Comparison of ENCODE assay signal across 8 cellular contexts in the genomic region with DNA sequence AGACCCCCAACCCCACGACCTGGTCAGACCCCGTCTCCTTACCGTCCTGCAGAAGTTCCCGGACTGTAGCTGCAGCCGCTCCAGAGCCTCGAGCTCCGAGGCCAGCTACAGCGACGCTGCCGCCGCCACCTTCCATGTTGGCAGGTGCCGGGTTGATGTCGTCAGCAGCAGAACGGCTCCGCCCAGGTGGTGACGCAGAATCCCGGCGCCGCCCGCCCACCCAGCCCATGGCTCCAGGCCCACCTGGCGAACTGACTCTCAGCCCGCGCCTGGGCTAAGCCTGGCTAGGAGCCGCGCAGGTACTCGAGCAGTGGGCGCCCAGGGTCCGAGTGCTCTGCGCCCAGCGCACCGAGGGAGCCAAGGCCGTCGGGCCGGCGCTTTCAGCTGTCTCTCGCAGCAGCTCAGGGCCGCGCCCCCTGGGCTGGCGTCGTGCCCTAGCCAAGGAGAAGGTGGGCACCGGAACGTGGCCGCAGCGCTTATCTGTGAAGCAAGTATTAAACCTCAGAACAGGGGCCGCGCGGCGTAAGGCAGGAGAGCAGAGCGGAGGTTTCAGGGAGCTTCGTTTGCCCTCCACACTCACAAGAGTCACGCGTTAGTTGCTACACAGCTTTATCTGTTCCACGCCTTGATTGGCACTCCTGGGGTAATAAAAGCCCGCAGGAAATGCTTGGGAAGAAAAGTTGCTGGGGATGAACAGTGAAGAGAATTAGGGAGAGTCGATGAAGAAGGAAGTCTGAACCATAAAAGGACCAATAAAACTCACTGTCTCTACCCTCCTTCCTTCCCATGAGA. TPM values are rescaled to one million over a fixed set of nuclear protein-coding genes. Genes with fewer than 3 reads are reported as not detected.
DNase-seq lines count a peak whose midpoint lies in the region; ATAC-seq lines count a peak whose summit lies in the region.

A gene (minus strand): TSS at position 160 of the 792 bp plus-strand sequence. CDS start 24 bp downstream, at position 136.
A gene with protein sequence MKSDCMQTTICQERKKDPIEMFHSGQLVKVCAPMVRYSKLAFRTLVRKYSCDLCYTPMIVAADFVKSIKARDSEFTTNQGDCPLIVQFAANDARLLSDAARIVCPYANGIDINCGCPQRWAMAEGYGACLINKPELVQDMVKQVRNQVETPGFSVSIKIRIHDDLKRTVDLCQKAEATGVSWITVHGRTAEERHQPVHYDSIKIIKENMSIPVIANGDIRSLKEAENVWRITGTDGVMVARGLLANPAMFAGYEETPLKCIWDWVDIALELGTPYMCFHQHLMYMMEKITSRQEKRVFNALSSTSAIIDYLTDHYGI (plus strand): TSS at position 211 of the 792 bp plus-strand sequence. CDS start 3,100 bp downstream, outside the sequence.

- ATAC-seq in GM19023 (IDR thresholded peaks at IDR 0.05; ENCODE audit: unreplicated experiment) (peak; percentile 95), HG03175 (IDR thresholded peaks at IDR 0.05; ENCODE audit: unreplicated experiment) (peak; percentile 95), left colon (peak; percentile 89)

- peak within 1 kb of the TSS; percentile 85 for H3K27ac ChIP-seq in cingulate gyrus (ENCODE audit: low read depth, low read length)

- DNase-seq in AG20443 (ENCODE audit: low spot score): peak; percentile 93
- DNase-seq in NCI-H446 (lab: John Stamatoyannopoulos, UW): peak; percentile 27 to 70
- DNase-seq in activated CD4-positive, alpha-beta T cell treated with anti-CD3 and anti-CD28 coated beads for 48 hours: peak; percentile 89
- DNase-seq in left colon: peak; percentile 80 to 90
- DNase-seq in stimulated activated CD4-positive, alpha-beta T cell treated with anti-CD3 and anti-CD28 coated beads, Interleukin-1b, Interleukin-23, amount 100 ng/mL, for 48 hours: peak; percentile 81

- intact Hi-C loops in left colon (cut with DNase I, micrococcal nuclease): no loop called here

RNA-seq across cellular contexts. Expression of the first gene that starts in this region (rescaled TPM):
- 10 to 100 TPM; 39.7 to 45.8 TPM for total RNA-seq in left colon

RNA-seq across cellular contexts. Expression of the second gene that starts in this region (rescaled TPM):
- total RNA-seq in left colon: 1 to 10 TPM; 5.6 to 6.7 TPM

Comparison
In these comparisons a context has a peak if more than half of its experiments do, and no peak if none do; other contexts are left out.
1. Peak in every context shown above with its lines: DNase-seq, ATAC-seq and H3K27ac ChIP-seq.